ENCODE assay signal across 1 cellular context in the genomic region with DNA sequence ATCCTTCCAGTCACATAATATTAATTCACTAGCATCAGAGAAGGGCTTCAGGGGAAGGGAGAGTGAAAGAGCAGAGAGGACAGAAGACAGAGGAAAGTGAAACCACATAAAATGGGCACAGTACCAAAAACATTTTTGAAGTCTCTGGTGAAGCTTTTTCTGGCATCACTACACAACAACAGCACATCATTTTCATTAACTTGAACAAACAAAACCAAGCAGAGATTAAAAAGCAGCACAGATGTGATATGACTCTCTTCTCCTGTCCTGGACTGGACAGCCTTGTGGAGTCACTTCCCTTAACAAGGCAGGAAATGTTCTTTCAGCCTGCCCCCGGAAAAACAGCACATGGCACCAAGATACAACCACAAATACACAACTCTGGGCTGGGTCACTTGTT.
TF ChIP-seq lines count a peak whose summit lies in the region.

No MANE protein-coding gene starts in this region.

TF ChIP-seq in H1, 55 proteins besides CTCF, POLR2A, EP300 and RAD21 (continued from another document):
- TF ChIP-seq, protein P1, sequence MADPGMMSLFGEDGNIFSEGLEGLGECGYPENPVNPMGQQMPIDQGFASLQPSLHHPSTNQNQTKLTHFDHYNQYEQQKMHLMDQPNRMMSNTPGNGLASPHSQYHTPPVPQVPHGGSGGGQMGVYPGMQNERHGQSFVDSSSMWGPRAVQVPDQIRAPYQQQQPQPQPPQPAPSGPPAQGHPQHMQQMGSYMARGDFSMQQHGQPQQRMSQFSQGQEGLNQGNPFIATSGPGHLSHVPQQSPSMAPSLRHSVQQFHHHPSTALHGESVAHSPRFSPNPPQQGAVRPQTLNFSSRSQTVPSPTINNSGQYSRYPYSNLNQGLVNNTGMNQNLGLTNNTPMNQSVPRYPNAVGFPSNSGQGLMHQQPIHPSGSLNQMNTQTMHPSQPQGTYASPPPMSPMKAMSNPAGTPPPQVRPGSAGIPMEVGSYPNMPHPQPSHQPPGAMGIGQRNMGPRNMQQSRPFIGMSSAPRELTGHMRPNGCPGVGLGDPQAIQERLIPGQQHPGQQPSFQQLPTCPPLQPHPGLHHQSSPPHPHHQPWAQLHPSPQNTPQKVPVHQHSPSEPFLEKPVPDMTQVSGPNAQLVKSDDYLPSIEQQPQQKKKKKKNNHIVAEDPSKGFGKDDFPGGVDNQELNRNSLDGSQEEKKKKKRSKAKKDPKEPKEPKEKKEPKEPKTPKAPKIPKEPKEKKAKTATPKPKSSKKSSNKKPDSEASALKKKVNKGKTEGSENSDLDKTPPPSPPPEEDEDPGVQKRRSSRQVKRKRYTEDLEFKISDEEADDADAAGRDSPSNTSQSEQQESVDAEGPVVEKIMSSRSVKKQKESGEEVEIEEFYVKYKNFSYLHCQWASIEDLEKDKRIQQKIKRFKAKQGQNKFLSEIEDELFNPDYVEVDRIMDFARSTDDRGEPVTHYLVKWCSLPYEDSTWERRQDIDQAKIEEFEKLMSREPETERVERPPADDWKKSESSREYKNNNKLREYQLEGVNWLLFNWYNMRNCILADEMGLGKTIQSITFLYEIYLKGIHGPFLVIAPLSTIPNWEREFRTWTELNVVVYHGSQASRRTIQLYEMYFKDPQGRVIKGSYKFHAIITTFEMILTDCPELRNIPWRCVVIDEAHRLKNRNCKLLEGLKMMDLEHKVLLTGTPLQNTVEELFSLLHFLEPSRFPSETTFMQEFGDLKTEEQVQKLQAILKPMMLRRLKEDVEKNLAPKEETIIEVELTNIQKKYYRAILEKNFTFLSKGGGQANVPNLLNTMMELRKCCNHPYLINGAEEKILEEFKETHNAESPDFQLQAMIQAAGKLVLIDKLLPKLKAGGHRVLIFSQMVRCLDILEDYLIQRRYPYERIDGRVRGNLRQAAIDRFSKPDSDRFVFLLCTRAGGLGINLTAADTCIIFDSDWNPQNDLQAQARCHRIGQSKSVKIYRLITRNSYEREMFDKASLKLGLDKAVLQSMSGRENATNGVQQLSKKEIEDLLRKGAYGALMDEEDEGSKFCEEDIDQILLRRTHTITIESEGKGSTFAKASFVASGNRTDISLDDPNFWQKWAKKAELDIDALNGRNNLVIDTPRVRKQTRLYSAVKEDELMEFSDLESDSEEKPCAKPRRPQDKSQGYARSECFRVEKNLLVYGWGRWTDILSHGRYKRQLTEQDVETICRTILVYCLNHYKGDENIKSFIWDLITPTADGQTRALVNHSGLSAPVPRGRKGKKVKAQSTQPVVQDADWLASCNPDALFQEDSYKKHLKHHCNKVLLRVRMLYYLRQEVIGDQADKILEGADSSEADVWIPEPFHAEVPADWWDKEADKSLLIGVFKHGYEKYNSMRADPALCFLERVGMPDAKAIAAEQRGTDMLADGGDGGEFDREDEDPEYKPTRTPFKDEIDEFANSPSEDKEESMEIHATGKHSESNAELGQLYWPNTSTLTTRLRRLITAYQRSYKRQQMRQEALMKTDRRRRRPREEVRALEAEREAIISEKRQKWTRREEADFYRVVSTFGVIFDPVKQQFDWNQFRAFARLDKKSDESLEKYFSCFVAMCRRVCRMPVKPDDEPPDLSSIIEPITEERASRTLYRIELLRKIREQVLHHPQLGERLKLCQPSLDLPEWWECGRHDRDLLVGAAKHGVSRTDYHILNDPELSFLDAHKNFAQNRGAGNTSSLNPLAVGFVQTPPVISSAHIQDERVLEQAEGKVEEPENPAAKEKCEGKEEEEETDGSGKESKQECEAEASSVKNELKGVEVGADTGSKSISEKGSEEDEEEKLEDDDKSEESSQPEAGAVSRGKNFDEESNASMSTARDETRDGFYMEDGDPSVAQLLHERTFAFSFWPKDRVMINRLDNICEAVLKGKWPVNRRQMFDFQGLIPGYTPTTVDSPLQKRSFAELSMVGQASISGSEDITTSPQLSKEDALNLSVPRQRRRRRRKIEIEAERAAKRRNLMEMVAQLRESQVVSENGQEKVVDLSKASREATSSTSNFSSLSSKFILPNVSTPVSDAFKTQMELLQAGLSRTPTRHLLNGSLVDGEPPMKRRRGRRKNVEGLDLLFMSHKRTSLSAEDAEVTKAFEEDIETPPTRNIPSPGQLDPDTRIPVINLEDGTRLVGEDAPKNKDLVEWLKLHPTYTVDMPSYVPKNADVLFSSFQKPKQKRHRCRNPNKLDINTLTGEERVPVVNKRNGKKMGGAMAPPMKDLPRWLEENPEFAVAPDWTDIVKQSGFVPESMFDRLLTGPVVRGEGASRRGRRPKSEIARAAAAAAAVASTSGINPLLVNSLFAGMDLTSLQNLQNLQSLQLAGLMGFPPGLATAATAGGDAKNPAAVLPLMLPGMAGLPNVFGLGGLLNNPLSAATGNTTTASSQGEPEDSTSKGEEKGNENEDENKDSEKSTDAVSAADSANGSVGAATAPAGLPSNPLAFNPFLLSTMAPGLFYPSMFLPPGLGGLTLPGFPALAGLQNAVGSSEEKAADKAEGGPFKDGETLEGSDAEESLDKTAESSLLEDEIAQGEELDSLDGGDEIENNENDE (IDR thresholded peaks at IDR 0.05; ENCODE audit: insufficient replicate concordance, low read length): no peak
- TF ChIP-seq TAF1 (IDR thresholded peaks at IDR 0.05; ENCODE audit: low read depth, low read length) (no peak), CEBPB (IDR thresholded peaks at IDR 0.05; ENCODE audit: low read depth, low read length) (no peak), EGR1 (IDR thresholded peaks at IDR 0.05; ENCODE audit: borderline replicate concordance, low read depth, low read length) (no peak), RFX5 (IDR thresholded peaks at IDR 0.05; ENCODE audit: borderline replicate concordance, low read depth, low read length) (no peak), YY1 (IDR thresholded peaks at IDR 0.05; ENCODE audit: low read depth, low read length) (no peak), HDAC6 (IDR thresholded peaks at IDR 0.05; ENCODE audit: low read depth, low read length) (no peak)
